1 cellular context compared by ENCODE assay signal in genomic region chr2:9690252-9690651, GRCh38.
TF ChIP-seq lines count a peak whose summit lies in the region.

No MANE protein-coding gene starts in this region.

TF ChIP-seq in WTC11, 78 proteins besides CTCF, POLR2A, EP300 and RAD21 (continued from another document):
- no peak for TF ChIP-seq AR (CRISPR knock-in tag; IDR thresholded peaks at IDR 0.05)
- no peak for TF ChIP-seq ZNF232 (CRISPR knock-in tag; IDR thresholded peaks at IDR 0.05)
- TF ChIP-seq ATF6 (CRISPR knock-in tag; IDR thresholded peaks at IDR 0.05) = no peak
- TF ChIP-seq MLX (CRISPR knock-in tag; IDR thresholded peaks at IDR 0.05) = no peak
- TF ChIP-seq ZNF281 (CRISPR knock-in tag; IDR thresholded peaks at IDR 0.05) = no peak
- no peak for TF ChIP-seq USF1 (CRISPR knock-in tag; IDR thresholded peaks at IDR 0.05)
- no peak for TF ChIP-seq SP1 (CRISPR knock-in tag; conservative IDR thresholded peaks at IDR 0.05)
- no peak for TF ChIP-seq IRF1 (CRISPR knock-in tag; IDR thresholded peaks at IDR 0.05)
TF ChIP-seq in WTC11: peak in this region for 0.
